ENCODE assay signal across 9 cellular contexts in genomic region chr10:80503584-80504157, GRCh38. TPM values are rescaled to one million over a fixed set of nuclear protein-coding genes. Genes with fewer than 3 reads are reported as not detected.
A peak's percentile ranks its signal among the peaks of the same experiment; 100 is the strongest.
DNase-seq lines count a peak whose midpoint lies in the region; ATAC-seq lines count a peak whose summit lies in the region.
"Had no signal": no experiment of that assay in that cellular context is flagged by ENCODE, and none has a peak within 500 bp of the region (broad histone marks: within the 10 kb centered on the region; RNA-seq: fewer than 3 reads in every experiment).

No MANE protein-coding gene starts in this region.

- H3K27ac Mint-ChIP-seq in T-helper 2 cell treated with Interferon-gamma antibody and Interleukin-4, amounts not matched to agents 5 μg/mL and 100 μg/mL, for 36 hours = peak overlapping the region; percentile 68
- peak overlapping the region; percentile 97 for H3K27ac Mint-ChIP-seq in activated T-helper 17 cell treated with anti-CD3 and anti-CD28 coated beads, Interleukin-2, amount 50 U/mL, for 72 hours
- H3K27ac Mint-ChIP-seq in stimulated activated naive CD8-positive, alpha-beta T cell treated with anti-CD3 and anti-CD28 coated beads, Interleukin-15, amount 100 ng/mL, for 72 hours = peak overlapping the region; percentile 14 to 96

- no peaks in the 10 kb centered on the region for H3K27me3 Mint-ChIP-seq in T-helper 2 cell treated with Interferon-gamma antibody and Interleukin-4, amounts not matched to agents 5 μg/mL and 100 μg/mL, for 36 hours (ENCODE audit: low read depth)
- H3K27me3 Mint-ChIP-seq in activated T-helper 17 cell treated with anti-CD3 and anti-CD28 coated beads, Interleukin-2, amount 50 U/mL, for 72 hours = no peaks in the 10 kb centered on the region
- H3K27me3 Mint-ChIP-seq in stimulated activated naive CD8-positive, alpha-beta T cell treated with anti-CD3 and anti-CD28 coated beads, Interleukin-15, amount 100 ng/mL, for 72 hours = no peaks in the 10 kb centered on the region

- no peaks in the 10 kb centered on the region for H3K9me3 Mint-ChIP-seq in T-helper 2 cell treated with Interferon-gamma antibody and Interleukin-4, amounts not matched to agents 5 μg/mL and 100 μg/mL, for 36 hours
- H3K9me3 Mint-ChIP-seq in activated T-helper 17 cell treated with anti-CD3 and anti-CD28 coated beads, Interleukin-2, amount 50 U/mL, for 72 hours = no peaks in the 10 kb centered on the region
- no peaks in the 10 kb centered on the region for H3K9me3 Mint-ChIP-seq in stimulated activated naive CD8-positive, alpha-beta T cell treated with anti-CD3 and anti-CD28 coated beads, Interleukin-15, amount 100 ng/mL, for 72 hours

- DNase-seq in T-helper 2 cell treated with Interferon-gamma antibody and Interleukin-4, amounts not matched to agents 5 μg/mL and 100 μg/mL, for 36 hours (ENCODE audit: low spot score) = no peak
- DNase-seq in T-helper 2 cell = no peak
- DNase-seq in stimulated activated naive CD8-positive, alpha-beta T cell treated with anti-CD3 and anti-CD28 coated beads, Interleukin-15, amount 100 ng/mL, for 72 hours = no peak
- no peak for DNase-seq in stimulated activated CD4-positive, alpha-beta T cell treated with anti-CD3 and anti-CD28 coated beads, Interleukin-4, amount 100 ng/mL, for 1 hour
- DNase-seq in DMS79 treated with DMSO at 0.1 percent for 48 hours (lab: John Stamatoyannopoulos, UW) = no peak
- no peak for DNase-seq in ecto neural progenitor cell (ENCODE audit: low spot score)
- DNase-seq: stimulated activated CD4-positive, alpha-beta T cell treated with anti-CD3 and anti-CD28 coated beads, Interleukin-4, amount 100 ng/mL, for 4 hours had no signal

- peaks cover 60% of the 10 kb centered on the region for H3K4me1 Mint-ChIP-seq in T-helper 2 cell treated with Interferon-gamma antibody and Interleukin-4, amounts not matched to agents 5 μg/mL and 100 μg/mL, for 36 hours (ENCODE audit: low read depth)
- H3K4me1 Mint-ChIP-seq in activated T-helper 17 cell treated with anti-CD3 and anti-CD28 coated beads, Interleukin-2, amount 50 U/mL, for 72 hours = peaks cover 60% of the 10 kb centered on the region
- H3K4me1 Mint-ChIP-seq in stimulated activated naive CD8-positive, alpha-beta T cell treated with anti-CD3 and anti-CD28 coated beads, Interleukin-15, amount 100 ng/mL, for 72 hours = peaks cover 75% of the 10 kb centered on the region

- peak overlapping the region; percentile 15 for H3K27ac ChIP-seq in layer of hippocampus (ENCODE audit: low read depth, low read length)

- no peaks in the 10 kb centered on the region for H3K27me3 ChIP-seq in layer of hippocampus (ENCODE audit: control insufficient read depth, insufficient read depth, low read length)

- ATAC-seq in activated T-helper 17 cell treated with anti-CD3 and anti-CD28 coated beads, Interleukin-2, amount 50 U/mL, for 72 hours (replicated peaks) = peak; percentile 12
- ATAC-seq in stimulated activated naive CD8-positive, alpha-beta T cell treated with anti-CD3 and anti-CD28 coated beads, Interleukin-15, amount 100 ng/mL, for 72 hours = no peak

- peaks cover 45% of the 10 kb centered on the region for H3K36me3 Mint-ChIP-seq in T-helper 2 cell treated with Interferon-gamma antibody and Interleukin-4, amounts not matched to agents 5 μg/mL and 100 μg/mL, for 36 hours (ENCODE audit: low read depth)
- peaks cover 64% of the 10 kb centered on the region for H3K36me3 Mint-ChIP-seq in activated T-helper 17 cell treated with anti-CD3 and anti-CD28 coated beads, Interleukin-2, amount 50 U/mL, for 72 hours (ENCODE audit: low read depth)

- H3K4me3 Mint-ChIP-seq in T-helper 2 cell treated with Interferon-gamma antibody and Interleukin-4, amounts not matched to agents 5 μg/mL and 100 μg/mL, for 36 hours = no peak overlapping the region
- peak overlapping the region; percentile 80 for H3K4me3 Mint-ChIP-seq in activated T-helper 17 cell treated with anti-CD3 and anti-CD28 coated beads, Interleukin-2, amount 50 U/mL, for 72 hours
- peak overlapping the region; percentile 28 to 44 for H3K4me3 Mint-ChIP-seq in stimulated activated naive CD8-positive, alpha-beta T cell treated with anti-CD3 and anti-CD28 coated beads, Interleukin-15, amount 100 ng/mL, for 72 hours

RNA-seq across cellular contexts. Expression of gene SH2D4B, which starts 34.0 kb away (rescaled TPM):
- total RNA-seq in activated T-helper 17 cell treated with anti-CD3 and anti-CD28 coated beads, Interleukin-2, amount 50 U/mL, for 72 hours = under 1 TPM; 0.11 to 0.32 TPM

RNA-seq across cellular contexts. Expression of gene TSPAN14, which starts 49.6 kb away (rescaled TPM):
- 10 to 100 TPM; 61.9 to 64.5 TPM for total RNA-seq in activated T-helper 17 cell treated with anti-CD3 and anti-CD28 coated beads, Interleukin-2, amount 50 U/mL, for 72 hours
